8 cellular contexts compared by ENCODE assay signal in genomic region chr7:123534383-123535260, GRCh38. TPM values are rescaled to one million over a fixed set of nuclear protein-coding genes. Genes with fewer than 3 reads are reported as not detected.
A peak's percentile ranks its signal among the peaks of the same experiment; 100 is the strongest.
DNase-seq lines count a peak whose midpoint lies in the region; ATAC-seq and TF ChIP-seq lines count a peak whose summit lies in the region.

Gene IQUB, minus strand, starts transcription at chr7:123534595. Its CDS starts 22,255 bp downstream, at chr7:123512340.

- intact Hi-C loops in Right ventricle myocardium inferior (cut with DNase I) (loop anchor here (1.0 to 5.0 kb wide), 3 partner anchors 23 to 214 kb away; partner anchors contain the start of genes NDUFA5 and WASL), ovary (cut with DNase I) (no loop called here), thyroid gland (cut with DNase I) (loop anchor here (5.0 kb wide), 1 partner anchor 42 kb away; no protein-coding TSS in a partner anchor)

- TF ChIP-seq POLR2A in ovary (IDR thresholded peaks at IDR 0.05) (peak; percentile 61), thyroid gland (IDR thresholded peaks at IDR 0.05) (peak in 1 of 2 donors; percentile 88)

- peaks cover 31% of the 10 kb centered on the region for H3K27me3 Mint-ChIP-seq in activated naive CD8-positive, alpha-beta T cell treated with anti-CD3 and anti-CD28 coated beads, Interleukin-2, amount 10 ng/mL, durations not matched to agents 7 days and 5 days

- H3K4me1 ChIP-seq in ovary (ENCODE audit: insufficient read depth) (peaks cover 4% of the 10 kb centered on the region), thyroid gland (no peaks in the 10 kb centered on the region)

- H3K9me3 Mint-ChIP-seq in activated naive CD8-positive, alpha-beta T cell treated with anti-CD3 and anti-CD28 coated beads, Interleukin-2, amount 10 ng/mL, durations not matched to agents 7 days and 5 days = no peaks in the 10 kb centered on the region

- WGBS in ovary, 3 donors = 0 to 1% (median 1%) methylated on average over 50 to 54 of the region's 54 CpGs
- 1% methylated on average over 37 to 38 of the region's 54 CpGs for WGBS in thyroid gland, 2 donors

- DNase-seq in GM10248 (ENCODE audit: extremely low spot score) (peak; percentile 95), NCI-H1105 (lab: John Stamatoyannopoulos, UW) (peak; percentile 95), SKM-1 (lab: John Stamatoyannopoulos, UW; ENCODE audit: unreplicated experiment) (peak; percentile 93), Right ventricle myocardium inferior (ENCODE audit: missing footprints) (peak; percentile 98), ovary (peak; percentile 98 to 100 (median 99)), thyroid gland (peak; percentile 98 to 99)
- DNase-seq in activated naive CD8-positive, alpha-beta T cell treated with anti-CD3 and anti-CD28 coated beads, Interleukin-2, amount 10 ng/mL, durations not matched to agents 7 days and 5 days = peak; percentile 94

- H3K36me3 Mint-ChIP-seq in activated naive CD8-positive, alpha-beta T cell treated with anti-CD3 and anti-CD28 coated beads, Interleukin-2, amount 10 ng/mL, durations not matched to agents 7 days and 5 days = no peaks in the 10 kb centered on the region

- ATAC-seq in HG02623 (IDR thresholded peaks at IDR 0.05; ENCODE audit: unreplicated experiment) (peak; percentile 75), Right ventricle myocardium inferior (peak; percentile 97)
- peak; percentile 82 for ATAC-seq in activated naive CD8-positive, alpha-beta T cell treated with anti-CD3 and anti-CD28 coated beads, Interleukin-2, amount 10 ng/mL, durations not matched to agents 7 days and 5 days (ENCODE audit: low read depth)

- TF ChIP-seq CTCF in GM10248 (IDR thresholded peaks at IDR 0.05; ENCODE audit: control extremely low read depth, extremely low read depth, low read depth, missing control alignments) = no peak
- TF ChIP-seq CTCF in ovary (IDR thresholded peaks at IDR 0.05) = no peak
- TF ChIP-seq CTCF in thyroid gland (IDR thresholded peaks at IDR 0.05) = no peak

- H3K36me3 ChIP-seq in ovary = no peaks in the 10 kb centered on the region
- no peaks in the 10 kb centered on the region for H3K36me3 ChIP-seq in thyroid gland

- POLR2A ChIA-PET in GM10248 (lab: Yijun Ruan, JAX) = no interaction called here
- POLR2A ChIA-PET in activated naive CD8-positive, alpha-beta T cell treated with anti-CD3 and anti-CD28 coated beads, Interleukin-2, amount 10 ng/mL, durations not matched to agents 7 days and 5 days (lab: Charles Lee) = interaction anchor here (1.2 to 1.6 kb wide), 4 partner anchors 23 to 214 kb away, joined by 3 to 6 read pairs (median 3); partner anchors contain the start of genes NDUFA5 and WASL

- peak within 1 kb of the TSS; percentile 95 for H3K4me3 Mint-ChIP-seq in activated naive CD8-positive, alpha-beta T cell treated with anti-CD3 and anti-CD28 coated beads, Interleukin-2, amount 10 ng/mL, durations not matched to agents 7 days and 5 days

- H3K9me3 ChIP-seq in ovary = no peaks in the 10 kb centered on the region
- no peaks in the 10 kb centered on the region for H3K9me3 ChIP-seq in thyroid gland

- peak within 1 kb of the TSS; percentile 84 for H3K27ac Mint-ChIP-seq in activated naive CD8-positive, alpha-beta T cell treated with anti-CD3 and anti-CD28 coated beads, Interleukin-2, amount 10 ng/mL, durations not matched to agents 7 days and 5 days

- H3K27me3 ChIP-seq in ovary (no peaks in the 10 kb centered on the region), thyroid gland (no peaks in the 10 kb centered on the region)

- H3K27ac ChIP-seq in ovary = peak within 1 kb of the TSS in 1 of 2 donors; percentile 87
- peak within 1 kb of the TSS; percentile 88 to 97 (median 88) for H3K27ac ChIP-seq in thyroid gland

- CTCF ChIA-PET in GM10248 (lab: Yijun Ruan, JAX) = interaction anchor here (1.1 to 2.4 kb wide), 3 partner anchors 12 to 40 kb away, joined by 3 to 8 read pairs (median 6); no protein-coding TSS in a partner anchor

- H3K4me1 Mint-ChIP-seq in activated naive CD8-positive, alpha-beta T cell treated with anti-CD3 and anti-CD28 coated beads, Interleukin-2, amount 10 ng/mL, durations not matched to agents 7 days and 5 days = peaks cover 19% of the 10 kb centered on the region

- H3K4me3 ChIP-seq in ovary (peak within 1 kb of the TSS; percentile 68), thyroid gland (replicated peaks in 1 of 3) (peak within 1 kb of the TSS in 2 of 3 donors; percentile 45 to 61)

- no peak for TF ChIP-seq EP300 in ovary (IDR thresholded peaks at IDR 0.05)

RNA-seq across cellular contexts. Expression of gene IQUB, which starts in this region (rescaled TPM):
- total RNA-seq in activated naive CD8-positive, alpha-beta T cell treated with anti-CD3 and anti-CD28 coated beads, Interleukin-2, amount 10 ng/mL, durations not matched to agents 7 days and 5 days = not detected
- total RNA-seq in Right ventricle myocardium inferior = 0.54 TPM
- total RNA-seq in ovary = 10 to 100 TPM in 1 of 7 donors, 1 to 10 TPM in 3, under 1 TPM in 3; 0.35 to 11.3 (median 1.2) TPM
- under 1 TPM; 0.39 to 0.70 TPM for polyA plus RNA-seq in ovary
- total RNA-seq in thyroid gland = 10 to 100 TPM in 3 of 4 donors, 1 to 10 TPM in 1; 5.4 to 11.7 (median 11.5) TPM

Comparison
In these comparisons a context has a peak if more than half of its experiments do, and no peak if none do; other contexts are left out.
1. Peak in DNase-seq and ATAC-seq in activated naive CD8-positive, alpha-beta T cell treated with anti-CD3 and anti-CD28 coated beads, Interleukin-2, amount 10 ng/mL, durations not matched to agents 7 days and 5 days; RNA of the gene not detected or under 1 TPM.
2. Peak in DNase-seq and ATAC-seq in Right ventricle myocardium inferior; RNA of the gene not detected or under 1 TPM.
3. intact Hi-C loops: an anchor here in Right ventricle myocardium inferior (1.0 to 5.0 kb wide) and thyroid gland (5.0 kb wide); none called in ovary.